1 cellular context compared by ENCODE assay signal in the genomic region with DNA sequence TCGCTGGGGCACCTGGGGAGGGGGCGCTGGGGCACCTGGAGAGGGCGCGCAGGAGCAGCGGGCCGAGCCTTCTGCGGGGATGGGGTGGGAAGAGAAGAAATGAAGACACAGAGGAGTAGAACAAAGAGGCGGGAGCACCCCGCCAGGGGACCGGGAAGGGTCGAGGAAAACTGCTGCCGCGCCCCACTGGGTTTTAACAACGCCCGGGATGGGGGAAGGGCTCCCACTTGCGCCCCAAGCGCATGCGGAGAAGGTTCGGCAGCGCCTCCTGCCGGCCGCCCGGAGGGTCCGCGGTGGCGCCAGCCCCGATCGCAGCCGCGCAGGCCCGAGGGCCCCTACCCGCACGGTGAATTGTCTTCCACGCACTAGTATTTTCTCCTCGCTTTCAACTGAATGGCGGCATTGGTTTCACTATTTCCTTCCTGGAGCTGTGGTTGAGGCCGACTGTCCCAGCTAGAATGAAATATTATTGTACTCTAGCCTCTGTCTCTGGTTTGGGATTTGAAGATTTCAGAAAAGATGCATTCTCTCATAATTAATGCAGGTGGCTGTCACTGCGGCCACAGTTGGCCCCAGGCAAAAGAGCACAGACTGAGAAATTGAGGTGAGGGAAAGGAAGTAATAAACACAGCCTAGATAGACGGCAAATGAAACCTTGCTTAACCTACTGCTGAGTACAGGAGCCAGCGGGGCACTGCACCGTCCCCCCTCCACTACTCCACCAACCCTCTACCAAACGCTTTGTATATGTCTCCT.
TF ChIP-seq lines count a peak whose summit lies in the region.

No MANE protein-coding gene starts in this region.

TF ChIP-seq in K562, 482 proteins besides CTCF, POLR2A, EP300 and RAD21 (continued from another document and continues in another):
- TF ChIP-seq SPI1 (IDR thresholded peaks at IDR 0.05; ENCODE audit: borderline replicate concordance, low read depth, low read length) (no peak), ZNF282 (CRISPR knock-in tag; IDR thresholded peaks at IDR 0.05) (no peak), GTF2B (IDR thresholded peaks at IDR 0.05; ENCODE audit: extremely low read depth, insufficient read length) (no peak), CAMTA2 (CRISPR knock-in tag; conservative IDR thresholded peaks at IDR 0.05) (no peak), MTA1 (IDR thresholded peaks at IDR 0.05; ENCODE audit: borderline replicate concordance) (no peak), SAFB2 (IDR thresholded peaks at IDR 0.05; ENCODE audit: borderline replicate concordance, low read depth, low read length, severe bottlenecking) (no peak), GABPB1 (CRISPR knock-in tag; IDR thresholded peaks at IDR 0.05) (no peak), ASH1L (IDR thresholded peaks at IDR 0.05; ENCODE audit: borderline replicate concordance, low read depth, partially characterized antibody) (no peak), ZNF24 (IDR thresholded peaks at IDR 0.05) (no peak; the same call in 1 of the 2 replicates), FUS (optimal IDR thresholded peaks at IDR 0.05; ENCODE audit: low read depth, low read length) (no peak), TCF3 (CRISPR knock-in tag; IDR thresholded peaks at IDR 0.05) (no peak), PRMT5 (CRISPR knock-in tag; IDR thresholded peaks at IDR 0.05) (no peak), PURB (CRISPR knock-in tag; IDR thresholded peaks at IDR 0.05; ENCODE audit: low read depth) (no peak), HNRNPK (IDR thresholded peaks at IDR 0.05; ENCODE audit: low read depth, low read length, poor library complexity, severe bottlenecking) (no peak), BCOR (IDR thresholded peaks at IDR 0.05) (no peak; the same call in 1 of the 2 replicates), CC2D1A (IDR thresholded peaks at IDR 0.05) (no peak), U2AF2 (optimal IDR thresholded peaks at IDR 0.05; ENCODE audit: low read depth, low read length) (no peak), TGIF2 (CRISPR knock-in tag; IDR thresholded peaks at IDR 0.05) (no peak), NEUROD1 (IDR thresholded peaks at IDR 0.05; ENCODE audit: borderline replicate concordance, low read depth, low read length, partially characterized antibody) (no peak), FOXA1 (IDR thresholded peaks at IDR 0.05; ENCODE audit: borderline replicate concordance) (no peak), HDAC3 (IDR thresholded peaks at IDR 0.05; ENCODE audit: borderline replicate concordance, partially characterized antibody) (no peak), PRPF4 (IDR thresholded peaks at IDR 0.05; ENCODE audit: insufficient read depth, low read depth, low read length, poor library complexity, severe bottlenecking) (no peak), ZNF12 (CRISPR knock-in tag; IDR thresholded peaks at IDR 0.05) (no peak), E2F3 (CRISPR knock-in tag; IDR thresholded peaks at IDR 0.05) (0 out of 2 replicates have a peak, but pooled peaks have one; percentile 10), RUNX1 (IDR thresholded peaks at IDR 0.05; ENCODE audit: low read depth) (no peak), ZNF263 (CRISPR knock-in tag; IDR thresholded peaks at IDR 0.05; ENCODE audit: borderline replicate concordance) (no peak), MCM3 (IDR thresholded peaks at IDR 0.05) (no peak), EP400 (IDR thresholded peaks at IDR 0.05) (no peak), ARID1B (IDR thresholded peaks at IDR 0.05) (no peak), PTTG1 (tag; IDR thresholded peaks at IDR 0.05; ENCODE audit: low read depth) (no peak), SUPT5H (IDR thresholded peaks at IDR 0.05) (no peak), ZNF668 (CRISPR knock-in tag; IDR thresholded peaks at IDR 0.05) (no peak), ZNF507 (tag; conservative IDR thresholded peaks at IDR 0.05) (no peak), TAF9B (IDR thresholded peaks at IDR 0.05; ENCODE audit: partially characterized antibody) (no peak), ZBED1 (IDR thresholded peaks at IDR 0.05) (no peak)
- TF ChIP-seq, protein P1, sequence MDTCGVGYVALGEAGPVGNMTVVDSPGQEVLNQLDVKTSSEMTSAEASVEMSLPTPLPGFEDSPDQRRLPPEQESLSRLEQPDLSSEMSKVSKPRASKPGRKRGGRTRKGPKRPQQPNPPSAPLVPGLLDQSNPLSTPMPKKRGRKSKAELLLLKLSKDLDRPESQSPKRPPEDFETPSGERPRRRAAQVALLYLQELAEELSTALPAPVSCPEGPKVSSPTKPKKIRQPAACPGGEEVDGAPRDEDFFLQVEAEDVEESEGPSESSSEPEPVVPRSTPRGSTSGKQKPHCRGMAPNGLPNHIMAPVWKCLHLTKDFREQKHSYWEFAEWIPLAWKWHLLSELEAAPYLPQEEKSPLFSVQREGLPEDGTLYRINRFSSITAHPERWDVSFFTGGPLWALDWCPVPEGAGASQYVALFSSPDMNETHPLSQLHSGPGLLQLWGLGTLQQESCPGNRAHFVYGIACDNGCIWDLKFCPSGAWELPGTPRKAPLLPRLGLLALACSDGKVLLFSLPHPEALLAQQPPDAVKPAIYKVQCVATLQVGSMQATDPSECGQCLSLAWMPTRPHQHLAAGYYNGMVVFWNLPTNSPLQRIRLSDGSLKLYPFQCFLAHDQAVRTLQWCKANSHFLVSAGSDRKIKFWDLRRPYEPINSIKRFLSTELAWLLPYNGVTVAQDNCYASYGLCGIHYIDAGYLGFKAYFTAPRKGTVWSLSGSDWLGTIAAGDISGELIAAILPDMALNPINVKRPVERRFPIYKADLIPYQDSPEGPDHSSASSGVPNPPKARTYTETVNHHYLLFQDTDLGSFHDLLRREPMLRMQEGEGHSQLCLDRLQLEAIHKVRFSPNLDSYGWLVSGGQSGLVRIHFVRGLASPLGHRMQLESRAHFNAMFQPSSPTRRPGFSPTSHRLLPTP (IDR thresholded peaks at IDR 0.05; ENCODE audit: borderline replicate concordance, extremely low read depth, insufficient read length) = no peak
- TF ChIP-seq, protein P2, sequence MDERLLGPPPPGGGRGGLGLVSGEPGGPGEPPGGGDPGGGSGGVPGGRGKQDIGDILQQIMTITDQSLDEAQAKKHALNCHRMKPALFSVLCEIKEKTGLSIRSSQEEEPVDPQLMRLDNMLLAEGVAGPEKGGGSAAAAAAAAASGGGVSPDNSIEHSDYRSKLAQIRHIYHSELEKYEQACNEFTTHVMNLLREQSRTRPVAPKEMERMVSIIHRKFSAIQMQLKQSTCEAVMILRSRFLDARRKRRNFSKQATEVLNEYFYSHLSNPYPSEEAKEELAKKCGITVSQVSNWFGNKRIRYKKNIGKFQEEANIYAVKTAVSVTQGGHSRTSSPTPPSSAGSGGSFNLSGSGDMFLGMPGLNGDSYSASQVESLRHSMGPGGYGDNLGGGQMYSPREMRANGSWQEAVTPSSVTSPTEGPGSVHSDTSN (CRISPR knock-in tag; IDR thresholded peaks at IDR 0.05; ENCODE audit: low read depth) = no peak
- TF ChIP-seq, protein P2 (tag; conservative IDR thresholded peaks at IDR 0.05; ENCODE audit: low read depth) = no peak
- TF ChIP-seq, protein P3, sequence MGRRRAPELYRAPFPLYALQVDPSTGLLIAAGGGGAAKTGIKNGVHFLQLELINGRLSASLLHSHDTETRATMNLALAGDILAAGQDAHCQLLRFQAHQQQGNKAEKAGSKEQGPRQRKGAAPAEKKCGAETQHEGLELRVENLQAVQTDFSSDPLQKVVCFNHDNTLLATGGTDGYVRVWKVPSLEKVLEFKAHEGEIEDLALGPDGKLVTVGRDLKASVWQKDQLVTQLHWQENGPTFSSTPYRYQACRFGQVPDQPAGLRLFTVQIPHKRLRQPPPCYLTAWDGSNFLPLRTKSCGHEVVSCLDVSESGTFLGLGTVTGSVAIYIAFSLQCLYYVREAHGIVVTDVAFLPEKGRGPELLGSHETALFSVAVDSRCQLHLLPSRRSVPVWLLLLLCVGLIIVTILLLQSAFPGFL (CRISPR knock-in tag; IDR thresholded peaks at IDR 0.05) = no peak
- TF ChIP-seq, protein P4, sequence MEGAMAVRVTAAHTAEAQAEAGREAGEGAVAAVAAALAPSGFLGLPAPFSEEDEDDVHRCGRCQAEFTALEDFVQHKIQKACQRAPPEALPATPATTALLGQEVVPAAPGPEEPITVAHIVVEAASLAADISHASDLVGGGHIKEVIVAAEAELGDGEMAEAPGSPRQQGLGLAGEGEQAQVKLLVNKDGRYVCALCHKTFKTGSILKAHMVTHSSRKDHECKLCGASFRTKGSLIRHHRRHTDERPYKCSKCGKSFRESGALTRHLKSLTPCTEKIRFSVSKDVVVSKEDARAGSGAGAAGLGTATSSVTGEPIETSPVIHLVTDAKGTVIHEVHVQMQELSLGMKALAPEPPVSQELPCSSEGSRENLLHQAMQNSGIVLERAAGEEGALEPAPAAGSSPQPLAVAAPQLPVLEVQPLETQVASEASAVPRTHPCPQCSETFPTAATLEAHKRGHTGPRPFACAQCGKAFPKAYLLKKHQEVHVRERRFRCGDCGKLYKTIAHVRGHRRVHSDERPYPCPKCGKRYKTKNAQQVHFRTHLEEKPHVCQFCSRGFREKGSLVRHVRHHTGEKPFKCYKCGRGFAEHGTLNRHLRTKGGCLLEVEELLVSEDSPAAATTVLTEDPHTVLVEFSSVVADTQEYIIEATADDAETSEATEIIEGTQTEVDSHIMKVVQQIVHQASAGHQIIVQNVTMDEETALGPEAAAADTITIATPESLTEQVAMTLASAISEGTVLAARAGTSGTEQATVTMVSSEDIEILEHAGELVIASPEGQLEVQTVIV (CRISPR knock-in tag; IDR thresholded peaks at IDR 0.05; ENCODE audit: borderline replicate concordance) = no peak
- TF ChIP-seq, protein P5, sequence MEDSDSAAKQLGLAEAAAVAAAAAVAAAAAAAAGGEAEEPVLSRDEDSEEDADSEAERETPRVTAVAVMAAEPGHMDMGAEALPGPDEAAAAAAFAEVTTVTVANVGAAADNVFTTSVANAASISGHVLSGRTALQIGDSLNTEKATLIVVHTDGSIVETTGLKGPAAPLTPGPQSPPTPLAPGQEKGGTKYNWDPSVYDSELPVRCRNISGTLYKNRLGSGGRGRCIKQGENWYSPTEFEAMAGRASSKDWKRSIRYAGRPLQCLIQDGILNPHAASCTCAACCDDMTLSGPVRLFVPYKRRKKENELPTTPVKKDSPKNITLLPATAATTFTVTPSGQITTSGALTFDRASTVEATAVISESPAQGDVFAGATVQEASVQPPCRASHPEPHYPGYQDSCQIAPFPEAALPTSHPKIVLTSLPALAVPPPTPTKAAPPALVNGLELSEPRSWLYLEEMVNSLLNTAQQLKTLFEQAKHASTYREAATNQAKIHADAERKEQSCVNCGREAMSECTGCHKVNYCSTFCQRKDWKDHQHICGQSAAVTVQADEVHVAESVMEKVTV (CRISPR knock-in tag; IDR thresholded peaks at IDR 0.05) = peak; percentile 33; the same call in 1 of the 2 replicates
- TF ChIP-seq, protein P6, sequence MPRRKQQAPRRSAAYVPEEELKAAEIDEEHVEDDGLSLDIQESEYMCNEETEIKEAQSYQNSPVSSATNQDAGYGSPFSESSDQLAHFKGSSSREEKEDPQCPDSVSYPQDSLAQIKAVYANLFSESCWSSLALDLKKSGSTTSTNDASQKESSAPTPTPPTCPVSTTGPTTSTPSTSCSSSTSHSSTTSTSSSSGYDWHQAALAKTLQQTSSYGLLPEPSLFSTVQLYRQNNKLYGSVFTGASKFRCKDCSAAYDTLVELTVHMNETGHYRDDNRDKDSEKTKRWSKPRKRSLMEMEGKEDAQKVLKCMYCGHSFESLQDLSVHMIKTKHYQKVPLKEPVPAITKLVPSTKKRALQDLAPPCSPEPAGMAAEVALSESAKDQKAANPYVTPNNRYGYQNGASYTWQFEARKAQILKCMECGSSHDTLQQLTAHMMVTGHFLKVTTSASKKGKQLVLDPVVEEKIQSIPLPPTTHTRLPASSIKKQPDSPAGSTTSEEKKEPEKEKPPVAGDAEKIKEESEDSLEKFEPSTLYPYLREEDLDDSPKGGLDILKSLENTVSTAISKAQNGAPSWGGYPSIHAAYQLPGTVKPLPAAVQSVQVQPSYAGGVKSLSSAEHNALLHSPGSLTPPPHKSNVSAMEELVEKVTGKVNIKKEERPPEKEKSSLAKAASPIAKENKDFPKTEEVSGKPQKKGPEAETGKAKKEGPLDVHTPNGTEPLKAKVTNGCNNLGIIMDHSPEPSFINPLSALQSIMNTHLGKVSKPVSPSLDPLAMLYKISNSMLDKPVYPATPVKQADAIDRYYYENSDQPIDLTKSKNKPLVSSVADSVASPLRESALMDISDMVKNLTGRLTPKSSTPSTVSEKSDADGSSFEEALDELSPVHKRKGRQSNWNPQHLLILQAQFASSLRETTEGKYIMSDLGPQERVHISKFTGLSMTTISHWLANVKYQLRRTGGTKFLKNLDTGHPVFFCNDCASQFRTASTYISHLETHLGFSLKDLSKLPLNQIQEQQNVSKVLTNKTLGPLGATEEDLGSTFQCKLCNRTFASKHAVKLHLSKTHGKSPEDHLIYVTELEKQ (CRISPR knock-in tag; IDR thresholded peaks at IDR 0.05) = no peak
- TF ChIP-seq, protein P7, sequence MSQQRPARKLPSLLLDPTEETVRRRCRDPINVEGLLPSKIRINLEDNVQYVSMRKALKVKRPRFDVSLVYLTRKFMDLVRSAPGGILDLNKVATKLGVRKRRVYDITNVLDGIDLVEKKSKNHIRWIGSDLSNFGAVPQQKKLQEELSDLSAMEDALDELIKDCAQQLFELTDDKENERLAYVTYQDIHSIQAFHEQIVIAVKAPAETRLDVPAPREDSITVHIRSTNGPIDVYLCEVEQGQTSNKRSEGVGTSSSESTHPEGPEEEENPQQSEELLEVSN (IDR thresholded peaks at IDR 0.05; ENCODE audit: borderline replicate concordance in 1 of 2, extremely low read depth in 1 of 2, insufficient read depth in 1 of 2, insufficient read length in 1 of 2, low read depth in 1 of 2, low read length in 1 of 2, poor library complexity in 1 of 2, severe bottlenecking in 1 of 2) = peak; percentile 55 to 79
